In genomic region chr6:93238632-93239031, GRCh38 we compare ENCODE assay signal across 19 cellular contexts.
"Had no signal": no experiment of that assay in that cellular context is flagged by ENCODE, and none has a peak within 500 bp of the region (broad histone marks: within the 10 kb centered on the region; RNA-seq: fewer than 3 reads in every experiment).

No MANE protein-coding gene starts in this region.

- H3K9ac ChIP-seq: KMS-11 had no signal

- DNase-seq: Kasumi-1, MV-4-11, NCI-H1048, NCI-H1105, NCI-H1417 treated with DMSO at 0.1 percent for 48 hours, NCI-H187, NCI-H2029, NCI-H2081 treated with DMSO at 0.1 percent for 48 hours, NCI-H2227 treated with DMSO at 0.1 percent for 48 hours, NCI-H524 treated with DMSO at 0.1 percent for 48 hours, PC-3, SHP77, T-helper 1 cell had no signal

- H3K27ac ChIP-seq: HL-60, KMS-11, RWPE1 had no signal

- H3K4me2 ChIP-seq: KMS-11 had no signal

- ATAC-seq: K562, Panc1, PC-3, SK-N-SH treated with all-trans-retinoic acid at 6 μM for 48 hours had no signal

- H3K4me3 ChIP-seq: K562 had no signal
